8 cellular contexts compared by ENCODE assay signal in the genomic region with DNA sequence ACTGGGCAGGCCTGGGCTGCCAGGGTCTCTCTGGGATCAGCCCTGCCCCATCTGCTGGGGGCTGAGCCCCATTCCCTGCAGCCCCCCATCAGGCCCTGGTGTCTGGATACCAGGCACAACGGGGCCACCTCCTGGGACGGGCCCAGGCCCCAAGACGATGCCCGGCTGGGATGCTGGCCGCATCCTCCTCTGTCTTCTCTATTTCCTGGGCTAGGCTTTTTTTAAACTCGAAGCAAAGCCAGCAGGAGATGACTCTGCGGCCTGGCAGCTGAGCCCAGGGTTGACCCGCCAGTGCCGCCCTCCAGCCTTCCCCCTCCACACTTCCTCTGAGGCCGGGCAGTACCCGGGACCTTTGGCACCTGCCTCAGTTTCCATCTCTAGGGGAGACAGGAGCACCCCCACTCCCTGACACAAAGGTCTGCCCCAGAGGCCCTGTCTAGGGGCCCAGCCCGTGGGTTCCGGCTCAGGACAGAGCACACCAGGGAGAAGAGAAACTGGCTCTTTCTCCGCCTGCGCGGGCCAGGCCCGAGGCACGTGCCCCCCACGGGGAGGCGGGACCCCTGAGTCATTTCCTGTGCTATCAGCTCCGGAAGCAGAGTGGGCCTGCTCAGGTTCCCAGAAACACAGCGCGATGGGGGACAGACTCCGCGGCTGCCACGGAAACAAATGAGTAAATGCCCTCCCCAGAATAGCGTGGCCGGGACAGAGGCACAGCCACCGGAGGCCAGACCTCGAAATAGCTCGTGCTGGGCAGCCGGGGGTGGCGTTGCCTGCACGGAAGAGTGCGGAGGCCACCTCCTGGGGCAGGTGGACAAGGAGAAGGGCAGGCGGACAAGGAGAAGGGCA.
DNase-seq lines count a peak whose midpoint lies in the region; ATAC-seq, FAIRE-seq and TF ChIP-seq lines count a peak whose summit lies in the region.

No MANE protein-coding gene starts in this region.

- no peaks in the 10 kb centered on the region for H3K9me3 ChIP-seq in astrocyte (ENCODE audit: insufficient read depth, low read depth, low read length)
- no peaks in the 10 kb centered on the region for H3K9me3 ChIP-seq in WERI-Rb-1 (ENCODE audit: severe bottlenecking)

- H3K4me3 Mint-ChIP-seq in astrocyte (ENCODE audit: unreplicated experiment): peak overlapping the region; percentile 40

- peak overlapping the region; percentile 77 for H3K4me2 ChIP-seq in astrocyte (ENCODE audit: low read length)

- peak overlapping the region; percentile 72 for H2AFZ ChIP-seq in astrocyte (ENCODE audit: low read depth, low read length)

- no peak for FAIRE-seq in astrocyte (lab: Jason Lieb, UNC)

- H3K4me3 ChIP-seq in astrocyte (ENCODE audit: insufficient read depth, low read depth, low read length): no peak overlapping the region
- no peak overlapping the region for H3K4me3 ChIP-seq in WERI-Rb-1 (ENCODE audit: low read depth, low read length)

- H3K9me3 Mint-ChIP-seq in astrocyte (ENCODE audit: unreplicated experiment): no peaks in the 10 kb centered on the region

- peak; percentile 71 for ATAC-seq in GM19035 (IDR thresholded peaks at IDR 0.05; ENCODE audit: unreplicated experiment)
- peak; percentile 79 for ATAC-seq in HG03159 (IDR thresholded peaks at IDR 0.05; ENCODE audit: unreplicated experiment)

- H3K36me3 ChIP-seq in astrocyte (ENCODE audit: insufficient read depth, low read length) (no peaks in the 10 kb centered on the region), WERI-Rb-1 (no peaks in the 10 kb centered on the region)

- no peaks in the 10 kb centered on the region for H3K79me2 ChIP-seq in astrocyte (ENCODE audit: insufficient read depth, low read length)

- peaks cover 43% of the 10 kb centered on the region for H3K4me1 ChIP-seq in astrocyte (ENCODE audit: insufficient read depth, low read length)

- DNase-seq in T-helper 22 cell (ENCODE audit: low read depth): peak; percentile 91
- DNase-seq in astrocyte (ENCODE audit: low read depth): peak; percentile 86
- DNase-seq in lung microvascular endothelial cell (ENCODE audit: low read depth in 2 of 2): peak; percentile 94 to 99
- DNase-seq in stimulated activated CD8-positive, alpha-beta memory T cell treated with anti-CD3 and anti-CD28 coated beads, Interleukin-12 subunit alpha, Interleukin-12 subunit beta, amount 100 ng/mL, for 24 hours (ENCODE audit: extremely low read depth): peak; percentile 92
- DNase-seq in cortex of kidney (lab: John Stamatoyannopoulos, UW): no peak
- no peak for DNase-seq in WERI-Rb-1

- H3K27ac ChIP-seq in astrocyte (ENCODE audit: low read depth, low read length) (peak overlapping the region; percentile 96), WERI-Rb-1 (no peak overlapping the region)

- TF ChIP-seq CTCF in astrocyte (IDR thresholded peaks at IDR 0.05; ENCODE audit: insufficient read depth, low read depth, low read length) (no peak), WERI-Rb-1 (IDR thresholded peaks at IDR 0.05; ENCODE audit: low read depth, low read length) (no peak)

- peak overlapping the region; percentile 80 for H3K9ac ChIP-seq in astrocyte (ENCODE audit: low read length)

- no peaks in the 10 kb centered on the region for H3K36me3 Mint-ChIP-seq in astrocyte (ENCODE audit: low read depth, unreplicated experiment)

- H3K27me3 ChIP-seq in astrocyte (ENCODE audit: insufficient read depth, low read length) (no peaks in the 10 kb centered on the region), WERI-Rb-1 (ENCODE audit: insufficient read depth, low read depth, severe bottlenecking) (no peaks in the 10 kb centered on the region)

- H3K27ac Mint-ChIP-seq in astrocyte (ENCODE audit: unreplicated experiment): peak overlapping the region; percentile 34

- peaks cover 15% of the 10 kb centered on the region for H3K4me1 Mint-ChIP-seq in astrocyte (ENCODE audit: low read depth, unreplicated experiment)

- no peaks in the 10 kb centered on the region for H4K20me1 ChIP-seq in astrocyte (ENCODE audit: insufficient read depth, low read length)

- peaks cover 2% of the 10 kb centered on the region for H3K27me3 Mint-ChIP-seq in astrocyte (ENCODE audit: low read depth, unreplicated experiment)

Comparison
In these comparisons a context has a peak if more than half of its experiments do, and no peak if none do; other contexts are left out.
1. DNase-seq: peak in T-helper 22 cell (single experiment), astrocyte (single experiment), lung microvascular endothelial cell (2 of 2) and stimulated activated CD8-positive, alpha-beta memory T cell treated with anti-CD3 and anti-CD28 coated beads, Interleukin-12 subunit alpha, Interleukin-12 subunit beta, amount 100 ng/mL, for 24 hours (single experiment); none in cortex of kidney (single experiment) and WERI-Rb-1 (single experiment).